In the genomic region with DNA sequence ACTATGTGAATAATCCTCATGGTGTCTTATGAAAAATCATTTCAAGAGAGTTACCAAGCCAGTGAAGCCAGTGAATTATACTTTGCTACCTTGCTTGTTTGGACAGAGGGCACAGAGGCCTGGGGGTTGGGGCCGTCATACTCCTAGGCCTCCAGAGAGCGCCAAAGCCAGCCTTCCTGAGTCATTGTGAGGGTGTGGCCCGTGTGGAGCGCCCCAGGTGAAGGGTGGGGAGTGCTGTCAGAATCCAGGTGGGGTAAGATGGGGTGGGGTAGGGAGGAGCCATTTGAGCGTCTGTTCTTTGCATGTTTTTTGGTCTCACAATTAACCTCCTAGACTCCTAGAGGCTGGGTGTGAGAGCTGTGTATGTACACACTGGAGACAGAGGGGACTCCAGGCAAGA, we compare ENCODE assay signal across 1 cellular context.
TF ChIP-seq lines count a peak whose summit lies in the region.

No MANE protein-coding gene starts in this region.

TF ChIP-seq in K562, 482 proteins besides CTCF, POLR2A, EP300 and RAD21:
- TF ChIP-seq NFE2 (IDR thresholded peaks at IDR 0.05; ENCODE audit: low read depth) (peak; percentile 50; the same call in 1 of the 2 replicates), HNRNPL (IDR thresholded peaks at IDR 0.05; ENCODE audit: low read depth, low read length) (no peak)
